ENCODE assay signal across 1 cellular context in the genomic region with DNA sequence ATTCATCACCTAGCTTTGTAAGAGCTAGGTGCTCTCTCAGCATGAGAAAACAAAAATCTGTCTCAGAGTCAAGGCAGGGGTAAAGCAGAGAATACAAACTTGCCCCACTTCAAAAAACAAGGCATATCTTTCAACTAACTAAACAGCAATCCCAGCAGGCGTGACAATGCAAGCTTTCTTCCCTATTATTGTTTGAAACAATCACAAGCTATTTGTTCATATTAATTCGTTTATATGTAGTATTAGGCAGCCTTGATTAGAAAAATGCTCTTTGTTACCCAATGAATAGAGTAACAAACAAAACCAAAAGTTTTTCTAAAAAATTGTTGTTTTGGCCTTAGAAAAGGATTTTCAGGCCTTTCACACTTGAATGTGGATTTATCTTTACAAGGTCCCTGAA.
TF ChIP-seq lines count a peak whose summit lies in the region.

No MANE protein-coding gene starts in this region.

TF ChIP-seq in IMR-90, 13 proteins besides CTCF, POLR2A, EP300 and RAD21 (continued from another document):
- TF ChIP-seq, protein P1, sequence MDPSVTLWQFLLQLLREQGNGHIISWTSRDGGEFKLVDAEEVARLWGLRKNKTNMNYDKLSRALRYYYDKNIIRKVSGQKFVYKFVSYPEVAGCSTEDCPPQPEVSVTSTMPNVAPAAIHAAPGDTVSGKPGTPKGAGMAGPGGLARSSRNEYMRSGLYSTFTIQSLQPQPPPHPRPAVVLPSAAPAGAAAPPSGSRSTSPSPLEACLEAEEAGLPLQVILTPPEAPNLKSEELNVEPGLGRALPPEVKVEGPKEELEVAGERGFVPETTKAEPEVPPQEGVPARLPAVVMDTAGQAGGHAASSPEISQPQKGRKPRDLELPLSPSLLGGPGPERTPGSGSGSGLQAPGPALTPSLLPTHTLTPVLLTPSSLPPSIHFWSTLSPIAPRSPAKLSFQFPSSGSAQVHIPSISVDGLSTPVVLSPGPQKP (IDR thresholded peaks at IDR 0.05; ENCODE audit: borderline replicate concordance, low read depth, low read length), result no peak
- TF ChIP-seq CHD1 (IDR thresholded peaks at IDR 0.05; ENCODE audit: low read depth, low read length), result no peak
- no peak for TF ChIP-seq MXI1 (IDR thresholded peaks at IDR 0.05; ENCODE audit: borderline replicate concordance, low read depth, low read length)
- no peak for TF ChIP-seq RCOR1 (IDR thresholded peaks at IDR 0.05; ENCODE audit: insufficient replicate concordance, low read length)
